ENCODE assay signal across 2 cellular contexts in the genomic region with DNA sequence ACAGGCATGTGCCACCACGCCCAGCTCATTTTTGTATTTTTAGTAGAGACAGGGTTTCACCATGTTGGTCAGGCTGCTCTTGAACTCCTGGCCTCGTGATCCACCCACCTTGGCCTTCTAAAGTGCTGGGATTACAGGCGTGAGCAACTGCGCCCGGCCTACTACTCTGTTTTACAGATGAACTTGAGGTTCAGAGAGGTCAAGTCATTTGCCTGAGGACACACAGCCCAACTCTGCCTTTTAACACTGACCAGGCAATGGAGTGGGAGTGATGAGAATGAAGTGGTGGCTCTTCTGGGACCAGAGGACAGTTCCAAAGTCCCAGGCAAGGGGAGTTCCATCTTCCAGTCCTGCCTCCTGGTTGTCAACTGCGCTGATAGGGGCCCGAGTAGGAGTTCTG.
A peak's percentile ranks its signal among the peaks of the same experiment; 100 is the strongest.
TF ChIP-seq lines count a peak whose summit lies in the region.

No MANE protein-coding gene starts in this region.

TF ChIP-seq in A549, 52 proteins besides CTCF, POLR2A, EP300 and RAD21:
- TF ChIP-seq ZFP36 (IDR thresholded peaks at IDR 0.05; ENCODE audit: borderline replicate concordance, partially characterized antibody) (peak; percentile 23), MAFK (IDR thresholded peaks at IDR 0.05; ENCODE audit: partially characterized antibody) (no peak)

TF ChIP-seq in HepG2, 621 proteins besides CTCF, POLR2A, EP300 and RAD21:
- TF ChIP-seq TCF12 (IDR thresholded peaks at IDR 0.05) (no peak), TCF12 (CRISPR knock-in tag; IDR thresholded peaks at IDR 0.05) (no peak), HNRNPH1 (optimal IDR thresholded peaks at IDR 0.05; ENCODE audit: low read depth, low read length) (no peak), ZFP36 (IDR thresholded peaks at IDR 0.05; ENCODE audit: borderline replicate concordance, low read depth, low read length, partially characterized antibody) (peak; percentile 26), NFYB (CRISPR knock-in tag; IDR thresholded peaks at IDR 0.05) (no peak), ZNF382 (CRISPR knock-in tag; IDR thresholded peaks at IDR 0.05; ENCODE audit: borderline replicate concordance) (no peak), ZNF768 (CRISPR knock-in tag; IDR thresholded peaks at IDR 0.05) (peak; percentile 98), ZNF256 (CRISPR knock-in tag; conservative IDR thresholded peaks at IDR 0.05) (no peak), ZMYM3 (CRISPR knock-in tag; IDR thresholded peaks at IDR 0.05) (peak; percentile 92), ZSCAN25 (CRISPR knock-in tag; IDR thresholded peaks at IDR 0.05) (no peak), KAT7 (CRISPR knock-in tag; IDR thresholded peaks at IDR 0.05; ENCODE audit: borderline replicate concordance) (no peak), ZNF44 (CRISPR knock-in tag; IDR thresholded peaks at IDR 0.05) (no peak), ZNF20 (CRISPR knock-in tag; IDR thresholded peaks at IDR 0.05) (no peak), FOXA1 (IDR thresholded peaks at IDR 0.05) (no peak), FOXA1 (CRISPR knock-in tag; IDR thresholded peaks at IDR 0.05) (no peak), NR0B2 (CRISPR knock-in tag; IDR thresholded peaks at IDR 0.05) (no peak)
- TF ChIP-seq, protein P1, sequence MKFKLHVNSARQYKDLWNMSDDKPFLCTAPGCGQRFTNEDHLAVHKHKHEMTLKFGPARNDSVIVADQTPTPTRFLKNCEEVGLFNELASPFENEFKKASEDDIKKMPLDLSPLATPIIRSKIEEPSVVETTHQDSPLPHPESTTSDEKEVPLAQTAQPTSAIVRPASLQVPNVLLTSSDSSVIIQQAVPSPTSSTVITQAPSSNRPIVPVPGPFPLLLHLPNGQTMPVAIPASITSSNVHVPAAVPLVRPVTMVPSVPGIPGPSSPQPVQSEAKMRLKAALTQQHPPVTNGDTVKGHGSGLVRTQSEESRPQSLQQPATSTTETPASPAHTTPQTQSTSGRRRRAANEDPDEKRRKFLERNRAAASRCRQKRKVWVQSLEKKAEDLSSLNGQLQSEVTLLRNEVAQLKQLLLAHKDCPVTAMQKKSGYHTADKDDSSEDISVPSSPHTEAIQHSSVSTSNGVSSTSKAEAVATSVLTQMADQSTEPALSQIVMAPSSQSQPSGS (CRISPR knock-in tag; IDR thresholded peaks at IDR 0.05): no peak
